In genomic region chr21:42349420-42350075, GRCh38 we compare ENCODE assay signal across 1 cellular context.
TF ChIP-seq lines count a peak whose summit lies in the region.

No MANE protein-coding gene starts in this region.

TF ChIP-seq in K562, 482 proteins besides CTCF, POLR2A, EP300 and RAD21:
- TF ChIP-seq HMBOX1 (IDR thresholded peaks at IDR 0.05) (peak; percentile 95), E2F4 (CRISPR knock-in tag; IDR thresholded peaks at IDR 0.05; ENCODE audit: low read depth) (no peak)
